ENCODE assay signal across 1 cellular context in the genomic region with DNA sequence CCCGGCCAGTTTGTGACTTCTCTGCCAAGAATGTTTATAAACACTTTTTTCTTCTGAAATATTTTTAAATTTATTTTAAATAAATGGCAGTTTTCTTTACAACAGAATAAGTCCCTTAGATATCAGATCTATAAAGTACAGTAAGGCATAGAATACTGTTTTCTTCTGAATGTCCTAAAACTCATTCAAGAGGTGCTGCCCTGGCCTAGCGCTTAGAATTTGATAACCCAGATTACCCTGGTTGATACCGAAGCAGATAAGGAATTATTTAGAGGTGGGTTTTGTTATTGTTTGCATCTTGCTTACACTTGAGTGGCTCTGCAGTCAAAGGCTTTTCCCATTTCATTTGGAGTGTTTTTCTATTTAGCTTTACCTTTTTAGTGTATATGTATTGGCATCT.
TF ChIP-seq lines count a peak whose summit lies in the region.

No MANE protein-coding gene starts in this region.

TF ChIP-seq in H1, 55 proteins besides CTCF, POLR2A, EP300 and RAD21:
- TF ChIP-seq MAFK (IDR thresholded peaks at IDR 0.05; ENCODE audit: low read depth, low read length) (no peak), SP2 (IDR thresholded peaks at IDR 0.05; ENCODE audit: low read length) (no peak), ATF2 (IDR thresholded peaks at IDR 0.05; ENCODE audit: low read length) (no peak), BRCA1 (IDR thresholded peaks at IDR 0.05; ENCODE audit: low read depth, low read length) (no peak), SP1 (IDR thresholded peaks at IDR 0.05; ENCODE audit: low read depth, low read length) (no peak), TCF12 (IDR thresholded peaks at IDR 0.05; ENCODE audit: low read depth, low read length) (no peak), SP4 (IDR thresholded peaks at IDR 0.05; ENCODE audit: low read length) (no peak), KDM5A (IDR thresholded peaks at IDR 0.05; ENCODE audit: low read length) (no peak), ASH2L (IDR thresholded peaks at IDR 0.05; ENCODE audit: low read length) (no peak), SRF (IDR thresholded peaks at IDR 0.05; ENCODE audit: low read depth, low read length) (no peak), SIRT6 (IDR thresholded peaks at IDR 0.05; ENCODE audit: low read length) (no peak), FOSL1 (IDR thresholded peaks at IDR 0.05; ENCODE audit: insufficient read depth, low read depth, low read length) (no peak), POU5F1 (IDR thresholded peaks at IDR 0.05; ENCODE audit: low read depth, low read length) (no peak), TAF1 (IDR thresholded peaks at IDR 0.05; ENCODE audit: low read depth, low read length) (no peak), EZH2 (IDR thresholded peaks at IDR 0.05; ENCODE audit: low read depth, low read length, severe bottlenecking) (no peak), CHD2 (IDR thresholded peaks at IDR 0.05; ENCODE audit: low read length) (no peak), JUN (IDR thresholded peaks at IDR 0.05; ENCODE audit: low read depth, low read length) (no peak), SIX5 (IDR thresholded peaks at IDR 0.05; ENCODE audit: low read depth, low read length) (no peak)
TF ChIP-seq in H1: peak in this region for 0.
